1 cellular context compared by ENCODE assay signal in the genomic region with DNA sequence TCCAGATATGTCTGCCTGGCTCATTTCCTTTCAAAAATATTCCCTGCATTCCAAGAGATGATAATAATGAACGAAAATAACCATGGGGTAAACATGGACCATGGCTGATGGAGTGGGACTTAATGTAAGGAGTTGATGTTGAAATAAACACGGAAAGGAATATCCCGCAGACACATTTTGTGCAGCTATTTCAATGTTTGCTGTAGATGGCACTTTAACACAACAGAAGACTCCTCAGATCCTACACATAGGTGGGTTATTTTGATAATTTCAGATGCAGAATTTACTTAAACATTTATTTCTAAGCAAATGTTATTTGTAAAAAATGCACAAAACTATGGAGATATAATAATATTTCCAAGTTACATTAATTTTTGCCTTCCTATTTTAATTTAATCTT.
TF ChIP-seq lines count a peak whose summit lies in the region.

No MANE protein-coding gene starts in this region.

TF ChIP-seq in H1, 55 proteins besides CTCF, POLR2A, EP300 and RAD21:
- TF ChIP-seq CHD2 (IDR thresholded peaks at IDR 0.05; ENCODE audit: low read length) (no peak), CBX8 (IDR thresholded peaks at IDR 0.05; ENCODE audit: borderline replicate concordance, low read depth, low read length) (no peak), TBP (IDR thresholded peaks at IDR 0.05; ENCODE audit: low read depth, low read length) (no peak), SIN3A (conservative IDR thresholded peaks at IDR 0.05 in 1 of 2, IDR thresholded peaks at IDR 0.05 in 1 of 2; ENCODE audit: low read depth in 1 of 2, low read length in 2 of 2) (no peak), KDM5A (IDR thresholded peaks at IDR 0.05; ENCODE audit: low read length) (no peak), GTF2F1 (IDR thresholded peaks at IDR 0.05; ENCODE audit: borderline replicate concordance, low read depth, low read length) (no peak), SIRT6 (IDR thresholded peaks at IDR 0.05; ENCODE audit: low read length) (no peak), USF2 (IDR thresholded peaks at IDR 0.05; ENCODE audit: low read length) (no peak)
TF ChIP-seq in H1: peak in this region for 0.
